ENCODE assay signal across 33 cellular contexts in genomic region chr9:36704148-36704547, GRCh38.
"Had no signal": no experiment of that assay in that cellular context is flagged by ENCODE, and none has a peak within 500 bp of the region (broad histone marks: within the 10 kb centered on the region; RNA-seq: fewer than 3 reads in every experiment).

No MANE protein-coding gene starts in this region.

- H3K27ac ChIP-seq: adrenal gland, ascending aorta, body of pancreas, brain microvascular endothelial cell, breast epithelium, cardiac muscle cell had no signal

- FAIRE-seq: astrocyte, bronchial epithelial cell, colon had no signal

- ATAC-seq: activated naive CD4-positive, alpha-beta T cell treated with anti-CD3 and anti-CD28 coated beads, Interleukin-2, amount 50 U/mL, for 72 hours; activated naive CD8-positive, alpha-beta T cell treated with anti-CD3 and anti-CD28 coated beads, Interleukin-2, amount 50 U/mL, for 24 hours; activated T-cell treated with anti-CD3 and anti-CD28 coated beads, Interleukin-2, amount 50 U/mL, for 4 hours; activated T-cell treated with anti-CD3 and anti-CD28 coated beads, Interleukin-2, amount 50 U/mL, for 72 hours; activated T-helper 17 cell treated with anti-CD3 and anti-CD28 coated beads, Interleukin-2, amount 50 U/mL, for 72 hours; body of pancreas had no signal

- DNase-seq: activated effector memory CD4-positive, alpha-beta T cell treated with anti-CD3 and anti-CD28 coated beads, Interleukin-2, amount 50 U/mL, for 16 hours; activated effector memory CD4-positive, alpha-beta T cell treated with Interleukin-2 at 50 U/mL for 16 hours; activated gamma-delta T cell; activated gamma-delta T cell treated with Interleukin-2 at 50 U/mL for 16 hours; activated naive CD4-positive, alpha-beta T cell; activated naive CD4-positive, alpha-beta T cell treated with anti-CD3 and anti-CD28 coated beads for 36 hours; activated naive CD4-positive, alpha-beta T cell treated with anti-CD3 and anti-CD28 coated beads, Interleukin-2, amount 10 ng/mL, durations not matched to agents 7 days and 5 days; activated naive CD4-positive, alpha-beta T cell treated with anti-CD3 and anti-CD28 coated beads, Interleukin-2, amount 50 U/mL, for 16 hours; activated naive CD4-positive, alpha-beta T cell treated with Interleukin-2 at 50 U/mL for 16 hours; activated naive CD8-positive, alpha-beta T cell treated with anti-CD3 and anti-CD28 coated beads for 36 hours; activated naive CD8-positive, alpha-beta T cell treated with anti-CD3 and anti-CD28 coated beads, Interleukin-2, amount 10 ng/mL, durations not matched to agents 7 days and 5 days; activated naive CD8-positive, alpha-beta T cell treated with anti-CD3 and anti-CD28 coated beads, Interleukin-2, amount 50 U/mL, for 24 hours; activated T-cell treated with anti-CD3 and anti-CD28 coated beads, Interleukin-2, amount 50 U/mL, for 4 hours; activated T-cell treated with anti-CD3 and anti-CD28 coated beads, Interleukin-2, amount 50 U/mL, for 48 hours; activated T-cell treated with anti-CD3 and anti-CD28 coated beads, Interleukin-2, amount 50 U/mL, for 72 hours; adrenal gland; amniotic stem cell; amygdala; anterior cingulate cortex; aorta; body of pancreas; brain microvascular endothelial cell; caudate nucleus; central memory CD4-positive, alpha-beta T cell; cerebellar nuclear complex had no signal

- H3K4me3 ChIP-seq: adrenal gland, ascending aorta, body of pancreas, breast epithelium, cardiac muscle cell had no signal

- H3K27me3 ChIP-seq: adrenal gland, ascending aorta, body of pancreas, brain microvascular endothelial cell, breast epithelium, cardiac muscle cell had no signal

- H3K4me1 ChIP-seq: adrenal gland, ascending aorta, body of pancreas, breast epithelium had no signal

- H3K36me3 ChIP-seq: adrenal gland, ascending aorta, brain microvascular endothelial cell, breast epithelium, cardiac muscle cell had no signal
